In the genomic region with DNA sequence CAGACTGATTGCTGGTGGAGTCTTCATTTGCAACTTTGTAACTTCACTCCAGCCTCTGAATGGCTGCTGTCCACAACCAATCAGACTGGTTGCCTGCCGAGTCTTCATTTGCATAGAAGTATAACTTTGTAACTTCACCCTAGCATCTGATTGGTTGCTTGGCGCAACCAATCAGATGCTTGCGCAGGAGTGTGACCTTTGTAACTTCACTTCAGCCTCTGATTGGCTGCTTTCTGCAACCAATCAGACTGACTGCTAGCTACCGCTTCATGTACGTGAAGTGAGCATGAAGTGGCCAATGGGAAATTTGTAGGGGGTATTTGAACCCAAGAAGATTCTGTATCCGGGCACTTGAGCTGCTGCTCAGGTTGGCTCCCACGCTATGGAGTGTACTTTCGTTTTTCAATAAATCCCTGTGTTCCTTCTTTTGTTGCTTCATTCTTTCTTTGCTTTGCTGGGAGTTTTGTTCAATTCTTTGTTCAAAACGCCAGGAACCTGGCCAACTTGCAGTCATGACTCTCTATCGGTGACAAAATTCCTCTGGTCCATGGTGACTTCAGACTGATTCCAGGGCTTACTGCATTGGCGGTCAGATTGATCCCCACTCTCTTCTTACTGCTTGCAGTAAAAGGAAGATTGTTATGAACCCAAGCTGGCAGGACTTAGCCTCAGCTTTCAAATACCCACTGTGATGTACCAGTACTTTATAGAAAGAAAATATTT, we compare ENCODE assay signal across 1 cellular context.
TF ChIP-seq lines count a peak whose summit lies in the region.

No MANE protein-coding gene starts in this region.

TF ChIP-seq in K562, 482 proteins besides CTCF, POLR2A, EP300 and RAD21:
- TF ChIP-seq, protein P1, sequence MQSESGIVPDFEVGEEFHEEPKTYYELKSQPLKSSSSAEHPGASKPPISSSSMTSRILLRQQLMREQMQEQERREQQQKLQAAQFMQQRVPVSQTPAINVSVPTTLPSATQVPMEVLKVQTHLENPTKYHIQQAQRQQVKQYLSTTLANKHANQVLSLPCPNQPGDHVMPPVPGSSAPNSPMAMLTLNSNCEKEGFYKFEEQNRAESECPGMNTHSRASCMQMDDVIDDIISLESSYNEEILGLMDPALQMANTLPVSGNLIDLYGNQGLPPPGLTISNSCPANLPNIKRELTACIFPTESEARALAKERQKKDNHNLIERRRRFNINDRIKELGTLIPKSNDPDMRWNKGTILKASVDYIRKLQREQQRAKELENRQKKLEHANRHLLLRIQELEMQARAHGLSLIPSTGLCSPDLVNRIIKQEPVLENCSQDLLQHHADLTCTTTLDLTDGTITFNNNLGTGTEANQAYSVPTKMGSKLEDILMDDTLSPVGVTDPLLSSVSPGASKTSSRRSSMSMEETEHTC (IDR thresholded peaks at IDR 0.05), result no peak
- TF ChIP-seq ZNF354B (CRISPR knock-in tag; IDR thresholded peaks at IDR 0.05), result no peak
- no peak for TF ChIP-seq DIDO1 (tag; IDR thresholded peaks at IDR 0.05; ENCODE audit: low read depth)
- peak; percentile 41 for TF ChIP-seq NFYB (IDR thresholded peaks at IDR 0.05; ENCODE audit: extremely low read depth, insufficient read length)
- no peak for TF ChIP-seq ZNF232 (CRISPR knock-in tag; IDR thresholded peaks at IDR 0.05)
- TF ChIP-seq, protein P2, sequence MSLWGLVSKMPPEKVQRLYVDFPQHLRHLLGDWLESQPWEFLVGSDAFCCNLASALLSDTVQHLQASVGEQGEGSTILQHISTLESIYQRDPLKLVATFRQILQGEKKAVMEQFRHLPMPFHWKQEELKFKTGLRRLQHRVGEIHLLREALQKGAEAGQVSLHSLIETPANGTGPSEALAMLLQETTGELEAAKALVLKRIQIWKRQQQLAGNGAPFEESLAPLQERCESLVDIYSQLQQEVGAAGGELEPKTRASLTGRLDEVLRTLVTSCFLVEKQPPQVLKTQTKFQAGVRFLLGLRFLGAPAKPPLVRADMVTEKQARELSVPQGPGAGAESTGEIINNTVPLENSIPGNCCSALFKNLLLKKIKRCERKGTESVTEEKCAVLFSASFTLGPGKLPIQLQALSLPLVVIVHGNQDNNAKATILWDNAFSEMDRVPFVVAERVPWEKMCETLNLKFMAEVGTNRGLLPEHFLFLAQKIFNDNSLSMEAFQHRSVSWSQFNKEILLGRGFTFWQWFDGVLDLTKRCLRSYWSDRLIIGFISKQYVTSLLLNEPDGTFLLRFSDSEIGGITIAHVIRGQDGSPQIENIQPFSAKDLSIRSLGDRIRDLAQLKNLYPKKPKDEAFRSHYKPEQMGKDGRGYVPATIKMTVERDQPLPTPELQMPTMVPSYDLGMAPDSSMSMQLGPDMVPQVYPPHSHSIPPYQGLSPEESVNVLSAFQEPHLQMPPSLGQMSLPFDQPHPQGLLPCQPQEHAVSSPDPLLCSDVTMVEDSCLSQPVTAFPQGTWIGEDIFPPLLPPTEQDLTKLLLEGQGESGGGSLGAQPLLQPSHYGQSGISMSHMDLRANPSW (CRISPR knock-in tag; IDR thresholded peaks at IDR 0.05), result no peak
- no peak for TF ChIP-seq ZFX (CRISPR knock-in tag; IDR thresholded peaks at IDR 0.05)
- TF ChIP-seq NR2C2 (CRISPR knock-in tag; IDR thresholded peaks at IDR 0.05), result no peak
- peak; percentile 23; the same call in 1 of the 2 replicates for TF ChIP-seq NR2C2 (tag; IDR thresholded peaks at IDR 0.05)
- no peak for TF ChIP-seq CREM (IDR thresholded peaks at IDR 0.05; ENCODE audit: low read depth)
- TF ChIP-seq CEBPG (CRISPR knock-in tag; IDR thresholded peaks at IDR 0.05), result no peak
- no peak for TF ChIP-seq CEBPG (tag; conservative IDR thresholded peaks at IDR 0.05 in 1 of 2, IDR thresholded peaks at IDR 0.05 in 1 of 2)
- TF ChIP-seq, protein P3, sequence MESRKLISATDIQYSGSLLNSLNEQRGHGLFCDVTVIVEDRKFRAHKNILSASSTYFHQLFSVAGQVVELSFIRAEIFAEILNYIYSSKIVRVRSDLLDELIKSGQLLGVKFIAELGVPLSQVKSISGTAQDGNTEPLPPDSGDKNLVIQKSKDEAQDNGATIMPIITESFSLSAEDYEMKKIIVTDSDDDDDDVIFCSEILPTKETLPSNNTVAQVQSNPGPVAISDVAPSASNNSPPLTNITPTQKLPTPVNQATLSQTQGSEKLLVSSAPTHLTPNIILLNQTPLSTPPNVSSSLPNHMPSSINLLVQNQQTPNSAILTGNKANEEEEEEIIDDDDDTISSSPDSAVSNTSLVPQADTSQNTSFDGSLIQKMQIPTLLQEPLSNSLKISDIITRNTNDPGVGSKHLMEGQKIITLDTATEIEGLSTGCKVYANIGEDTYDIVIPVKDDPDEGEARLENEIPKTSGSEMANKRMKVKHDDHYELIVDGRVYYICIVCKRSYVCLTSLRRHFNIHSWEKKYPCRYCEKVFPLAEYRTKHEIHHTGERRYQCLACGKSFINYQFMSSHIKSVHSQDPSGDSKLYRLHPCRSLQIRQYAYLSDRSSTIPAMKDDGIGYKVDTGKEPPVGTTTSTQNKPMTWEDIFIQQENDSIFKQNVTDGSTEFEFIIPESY (CRISPR knock-in tag; IDR thresholded peaks at IDR 0.05), result no peak
- TF ChIP-seq, protein P4, sequence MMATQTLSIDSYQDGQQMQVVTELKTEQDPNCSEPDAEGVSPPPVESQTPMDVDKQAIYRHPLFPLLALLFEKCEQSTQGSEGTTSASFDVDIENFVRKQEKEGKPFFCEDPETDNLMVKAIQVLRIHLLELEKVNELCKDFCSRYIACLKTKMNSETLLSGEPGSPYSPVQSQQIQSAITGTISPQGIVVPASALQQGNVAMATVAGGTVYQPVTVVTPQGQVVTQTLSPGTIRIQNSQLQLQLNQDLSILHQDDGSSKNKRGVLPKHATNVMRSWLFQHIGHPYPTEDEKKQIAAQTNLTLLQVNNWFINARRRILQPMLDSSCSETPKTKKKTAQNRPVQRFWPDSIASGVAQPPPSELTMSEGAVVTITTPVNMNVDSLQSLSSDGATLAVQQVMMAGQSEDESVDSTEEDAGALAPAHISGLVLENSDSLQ (IDR thresholded peaks at IDR 0.05), result 0 out of 2 replicates have a peak, but pooled peaks have one; percentile 13
- TF ChIP-seq, protein P5, sequence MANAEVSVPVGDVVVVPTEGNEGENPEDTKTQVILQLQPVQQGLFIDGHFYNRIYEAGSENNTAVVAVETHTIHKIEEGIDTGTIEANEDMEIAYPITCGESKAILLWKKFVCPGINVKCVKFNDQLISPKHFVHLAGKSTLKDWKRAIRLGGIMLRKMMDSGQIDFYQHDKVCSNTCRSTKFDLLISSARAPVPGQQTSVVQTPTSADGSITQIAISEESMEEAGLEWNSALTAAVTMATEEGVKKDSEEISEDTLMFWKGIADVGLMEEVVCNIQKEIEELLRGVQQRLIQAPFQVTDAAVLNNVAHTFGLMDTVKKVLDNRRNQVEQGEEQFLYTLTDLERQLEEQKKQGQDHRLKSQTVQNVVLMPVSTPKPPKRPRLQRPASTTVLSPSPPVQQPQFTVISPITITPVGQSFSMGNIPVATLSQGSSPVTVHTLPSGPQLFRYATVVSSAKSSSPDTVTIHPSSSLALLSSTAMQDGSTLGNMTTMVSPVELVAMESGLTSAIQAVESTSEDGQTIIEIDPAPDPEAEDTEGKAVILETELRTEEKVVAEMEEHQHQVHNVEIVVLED (CRISPR knock-in tag; IDR thresholded peaks at IDR 0.05), result no peak
- TF ChIP-seq FOS (IDR thresholded peaks at IDR 0.05; ENCODE audit: extremely low read depth, insufficient read length), result peak; percentile 44
- TF ChIP-seq NR2C1 (IDR thresholded peaks at IDR 0.05), result no peak
- peak; percentile 36; the same call in 1 of the 2 replicates for TF ChIP-seq NR2C1 (tag; IDR thresholded peaks at IDR 0.05)
- peak; percentile 51 to 62 for TF ChIP-seq NRF1 (conservative IDR thresholded peaks at IDR 0.05 in 1 of 2, IDR thresholded peaks at IDR 0.05 in 1 of 2)
- TF ChIP-seq PHB (CRISPR knock-in tag; IDR thresholded peaks at IDR 0.05), result no peak
